16 cellular contexts compared by ENCODE assay signal in genomic region chr1:201267481-201268229, GRCh38. TPM values are rescaled to one million over a fixed set of nuclear protein-coding genes. Genes with fewer than 3 reads are reported as not detected.
A peak's percentile ranks its signal among the peaks of the same experiment; 100 is the strongest.
DNase-seq lines count a peak whose midpoint lies in the region; ATAC-seq and TF ChIP-seq lines count a peak whose summit lies in the region.
"Had no signal": no experiment of that assay in that cellular context is flagged by ENCODE, and none has a peak within 500 bp of the region (broad histone marks: within the 10 kb centered on the region; RNA-seq: fewer than 3 reads in every experiment).

No MANE protein-coding gene starts in this region.

- CTCF ChIA-PET in PC-3 (lab: Charles Lee) = interaction anchor here (0.7 to 1.7 kb wide), 4 partner anchors 15 to 79 kb away, joined by 3 to 14 read pairs (median 3); no protein-coding TSS in a partner anchor

- POLR2A ChIA-PET in PC-3 (lab: Charles Lee; ENCODE audit: unreplicated experiment) = interaction anchor here (0.5 to 2.6 kb wide), 2 partner anchors 16 to 75 kb away, joined by 4 to 19 read pairs; partner anchors contain the start of gene PKP1

- ATAC-seq in PC-3 (peak; percentile 73), natural killer cell (no peak)

- H3K9ac ChIP-seq in PC-3 (ENCODE audit: low read length) = peak overlapping the region; percentile 76

- no peak overlapping the region for H3K27ac Mint-ChIP-seq in natural killer cell
- H3K27ac Mint-ChIP-seq: activated naive CD4-positive, alpha-beta T cell treated with anti-CD3 and anti-CD28 coated beads, Interleukin-2, amount 10 ng/mL, durations not matched to agents 7 days and 5 days; stimulated activated naive CD8-positive, alpha-beta T cell treated with anti-CD3 and anti-CD28 coated beads, Interleukin-15, Interleukin-2, amounts not matched to agents 100 ng/mL and 50 ng/mL, for 24 hours had no signal

- H3K4me3 Mint-ChIP-seq in natural killer cell = no peak overlapping the region
- H3K4me3 Mint-ChIP-seq: activated naive CD4-positive, alpha-beta T cell treated with anti-CD3 and anti-CD28 coated beads, Interleukin-2, amount 10 ng/mL, durations not matched to agents 7 days and 5 days; IgD-negative memory B cell; stimulated activated naive CD8-positive, alpha-beta T cell treated with anti-CD3 and anti-CD28 coated beads, Interleukin-15, Interleukin-2, amounts not matched to agents 100 ng/mL and 50 ng/mL, for 24 hours had no signal

- H3K27ac ChIP-seq in PC-3 (ENCODE audit: low read length) (peak overlapping the region; percentile 83), coronary artery (no peak overlapping the region)
- H3K27ac ChIP-seq: Peyer's patch had no signal

- H3F3A ChIP-seq in PC-3 (ENCODE audit: low read length, unreplicated experiment) = peaks cover 11% of the 10 kb centered on the region

- H3K4me2 ChIP-seq in PC-3 (ENCODE audit: low read length) = peak overlapping the region; percentile 71

- peaks cover 21 to 59% of the 10 kb centered on the region in 2 donors for H3K27me3 Mint-ChIP-seq in natural killer cell (ENCODE audit: low read depth in 2 of 2)

- H4K20me1 ChIP-seq in PC-3 (ENCODE audit: low read length) = no peaks in the 10 kb centered on the region

- TSS peak; percentile 82 for BruUV-seq in PC-3 (replicated peaks; lab: Mats Ljungman, UMichigan)

- H3K36me3 Mint-ChIP-seq in natural killer cell = no peaks in the 10 kb centered on the region
- H3K36me3 Mint-ChIP-seq: activated naive CD4-positive, alpha-beta T cell treated with anti-CD3 and anti-CD28 coated beads, Interleukin-2, amount 10 ng/mL, durations not matched to agents 7 days and 5 days; IgD-negative memory B cell had no signal

- peak; percentile 94 for TF ChIP-seq CTCF in PC-3 (conservative IDR thresholded peaks at IDR 0.05; ENCODE audit: low read depth, low read length)
- no peak for TF ChIP-seq CTCF in coronary artery (IDR thresholded peaks at IDR 0.05)
- TF ChIP-seq CTCF in BE2C (IDR thresholded peaks at IDR 0.05; ENCODE audit: low read depth, low read length) = no peak
- no peak for TF ChIP-seq CTCF in natural killer cell (IDR thresholded peaks at IDR 0.05)

- H3K9me3 ChIP-seq in PC-3 (ENCODE audit: low read length) (no peaks in the 10 kb centered on the region), BE2C (no peaks in the 10 kb centered on the region)
- H3K9me3 ChIP-seq: Peyer's patch had no signal

- H3K4me1 ChIP-seq in PC-3 (ENCODE audit: insufficient read depth, low read length) (peaks cover 44% of the 10 kb centered on the region), BE2C (peaks cover 37% of the 10 kb centered on the region)
- H3K4me1 ChIP-seq: Peyer's patch had no signal

- H3K4me3 ChIP-seq in PC-3 (ENCODE audit: low read length) (peak overlapping the region; percentile 11; the same call in 1 of the 2 replicates), coronary artery (no peak overlapping the region), BE2C (ENCODE audit: low read depth, low read length) (no peak overlapping the region)
- H3K4me3 ChIP-seq: Peyer's patch had no signal

- DNase-seq in Caki2 (ENCODE audit: low read depth) = peak; percentile 22
- peak; percentile 100 for DNase-seq in PC-3
- DNase-seq in coronary artery (ENCODE audit: low spot score) = peak; percentile 40
- peak; percentile 55 for DNase-seq in mesenteric fat pad (ENCODE audit: low spot score)
- no peak for DNase-seq in BE2C
- no peak for DNase-seq in natural killer cell
- DNase-seq in NCI-H1048 (lab: John Stamatoyannopoulos, UW) = no peak
- DNase-seq in anterior cingulate cortex (lab: John Stamatoyannopoulos, UW) = no peak
- DNase-seq: activated CD4-positive, CD25-positive, alpha-beta regulatory T cell; activated naive CD4-positive, alpha-beta T cell treated with anti-CD3 and anti-CD28 coated beads, Interleukin-2, amount 10 ng/mL, durations not matched to agents 7 days and 5 days; effector CD8-positive, alpha-beta T cell; stimulated activated CD4-positive, alpha-beta T cell treated with anti-CD3 and anti-CD28 coated beads, Interleukin-1b, Interleukin-23, amount 100 ng/mL, for 48 hours had no signal

- no peaks in the 10 kb centered on the region for H3K9me2 ChIP-seq in PC-3 (replicated peaks; ENCODE audit: low read length)

- H3K4me1 Mint-ChIP-seq in natural killer cell = no peaks in the 10 kb centered on the region
- H3K4me1 Mint-ChIP-seq: activated naive CD4-positive, alpha-beta T cell treated with anti-CD3 and anti-CD28 coated beads, Interleukin-2, amount 10 ng/mL, durations not matched to agents 7 days and 5 days; IgD-negative memory B cell had no signal

- H3K9me3 Mint-ChIP-seq in natural killer cell = no peaks in the 10 kb centered on the region
- H3K9me3 Mint-ChIP-seq: activated naive CD4-positive, alpha-beta T cell treated with anti-CD3 and anti-CD28 coated beads, Interleukin-2, amount 10 ng/mL, durations not matched to agents 7 days and 5 days; IgD-negative memory B cell; stimulated activated naive CD8-positive, alpha-beta T cell treated with anti-CD3 and anti-CD28 coated beads, Interleukin-15, Interleukin-2, amounts not matched to agents 100 ng/mL and 50 ng/mL, for 24 hours had no signal

- H3K36me3 ChIP-seq in PC-3 (ENCODE audit: low read depth, low read length) = no peaks in the 10 kb centered on the region
- no peaks in the 10 kb centered on the region for H3K36me3 ChIP-seq in BE2C
- H3K36me3 ChIP-seq: Peyer's patch had no signal

- in situ Hi-C loops in Caki2 (cut with HindIII; ENCODE audit: low pct_unique_long_range_greater_than_20kb, low sequenced_read_pairs) = no loop called here

- H2AFZ ChIP-seq in PC-3 (ENCODE audit: low read length) = peak overlapping the region; percentile 1; the same call in 1 of the 2 replicates

- intact Hi-C loops in PC-3 (cut with micrococcal nuclease) (loop anchor here (1.0 kb wide), 4 partner anchors 8 to 79 kb away; partner anchors contain the start of gene PKP1), natural killer cell (cut with micrococcal nuclease) (no loop called here)

- no peaks in the 10 kb centered on the region for H3K79me2 ChIP-seq in PC-3 (ENCODE audit: low read length)

- H3K27me3 ChIP-seq in PC-3 (ENCODE audit: low read length) = no peaks in the 10 kb centered on the region
- H3K27me3 ChIP-seq in BE2C = no peaks in the 10 kb centered on the region
- H3K27me3 ChIP-seq: Peyer's patch had no signal

RNA-seq across cellular contexts. Expression of gene PKP1, which starts 15.7 kb away (rescaled TPM):
- not detected in 2 replicates for total RNA-seq in Caki2 (2014; rRNA removed; shearing (Covaris generic); ENCODE audit: low replicate concordance)
- total RNA-seq in PC-3 (2014; rRNA removed) = 211 and 259 TPM in 2 replicates
- total RNA-seq in mesenteric fat pad = 11.5 TPM
- 0.93 TPM for polyA plus RNA-seq in BE2C (2012; ENCODE audit: insufficient read depth, insufficient read length, low read depth)
- total RNA-seq in natural killer cell = not detected
- polyA plus RNA-seq: IgD-negative memory B cell, neural cell had no signal

Comparison
In these comparisons a context has a peak if more than half of its experiments do, and no peak if none do; other contexts are left out.
1. DNase-seq: peak in Caki2 (single experiment), PC-3 (single experiment), coronary artery (single experiment) and mesenteric fat pad (single experiment); none in BE2C (single experiment), natural killer cell (single experiment), NCI-H1048 (single experiment) and anterior cingulate cortex (0 of 58).
2. RNA of gene PKP1, which starts 15.7 kb away (total RNA-seq): 211 to 259 TPM in PC-3; 11.5 TPM in mesenteric fat pad (single experiment), not detected in Caki2 and not detected in natural killer cell; every median in the first group is over 10 times any median in the second.